ENCODE assay signal across 25 cellular contexts in genomic region chr9:103068666-103069207, GRCh38.
"Had no signal": no experiment of that assay in that cellular context is flagged by ENCODE, and none has a peak within 500 bp of the region (broad histone marks: within the 10 kb centered on the region; RNA-seq: fewer than 3 reads in every experiment).

No MANE protein-coding gene starts in this region.

- H3K27ac ChIP-seq: body of pancreas, esophagus squamous epithelium, gastrocnemius medialis, upper lobe of left lung, VCaP had no signal

- H3K4me3 Mint-ChIP-seq: activated CD4-positive, alpha-beta memory T cell treated with anti-CD3 and anti-CD28 coated beads, Interleukin-2, amount 10 ng/mL, durations not matched to agents 7 days and 5 days; activated CD4-positive, alpha-beta T cell treated with anti-CD3 and anti-CD28 coated beads, Interleukin-2, amount 10 ng/mL, durations not matched to agents 24 days and 14 days; activated naive CD8-positive, alpha-beta T cell treated with anti-CD3 and anti-CD28 coated beads, Interleukin-2, amount 50 U/mL, for 24 hours; activated T-cell treated with anti-CD3 and anti-CD28 coated beads, Interleukin-2, amount 50 U/mL, for 72 hours; natural killer cell had no signal

- H3K27me3 ChIP-seq: body of pancreas, esophagus squamous epithelium, gastrocnemius medialis, upper lobe of left lung had no signal

- H3K4me1 ChIP-seq: body of pancreas, esophagus squamous epithelium, gastrocnemius medialis, upper lobe of left lung had no signal

- DNase-seq: activated CD4-positive, alpha-beta memory T cell treated with anti-CD3 and anti-CD28 coated beads, Interleukin-2, amount 10 ng/mL, durations not matched to agents 7 days and 5 days; activated CD4-positive, alpha-beta T cell treated with anti-CD3 and anti-CD28 coated beads, Interleukin-2, amount 10 ng/mL, durations not matched to agents 24 days and 14 days; activated effector memory CD4-positive, alpha-beta T cell treated with Interleukin-2 at 50 U/mL for 16 hours; activated naive CD4-positive, alpha-beta T cell treated with anti-CD3 and anti-CD28 coated beads, Interleukin-2, amount 50 U/mL, for 16 hours; activated naive CD8-positive, alpha-beta T cell treated with anti-CD3 and anti-CD28 coated beads, Interleukin-2, amount 50 U/mL, for 24 hours; activated T-cell treated with anti-CD3 and anti-CD28 coated beads, Interleukin-2, amount 50 U/mL, for 72 hours; anterior cingulate cortex; body of pancreas; caudate nucleus; dermis blood vessel endothelial cell; effector memory CD4-positive, alpha-beta T cell; esophagus squamous epithelium; gastrocnemius medialis; head of caudate nucleus; left ventricle myocardium superior; mammary epithelial cell; midbrain; natural killer cell; retina; stimulated activated CD4-positive, alpha-beta T cell treated with anti-CD3 and anti-CD28 coated beads, Interleukin-4, amount 100 ng/mL, for 4 hours; stimulated activated naive CD8-positive, alpha-beta T cell treated with anti-CD3 and anti-CD28 coated beads, Interleukin-15, Interleukin-2, amounts not matched to agents 100 U/mL and 50 U/mL, for 24 hours; T-helper 2 cell; upper lobe of left lung had no signal

- H3K36me3 ChIP-seq: esophagus squamous epithelium, gastrocnemius medialis, upper lobe of left lung had no signal

- H3K9me3 Mint-ChIP-seq: activated CD4-positive, alpha-beta T cell treated with anti-CD3 and anti-CD28 coated beads, Interleukin-2, amount 10 ng/mL, durations not matched to agents 24 days and 14 days; activated naive CD8-positive, alpha-beta T cell treated with anti-CD3 and anti-CD28 coated beads, Interleukin-2, amount 50 U/mL, for 24 hours had no signal

- H3K27ac Mint-ChIP-seq: activated CD4-positive, alpha-beta memory T cell treated with anti-CD3 and anti-CD28 coated beads, Interleukin-2, amount 10 ng/mL, durations not matched to agents 7 days and 5 days; activated CD4-positive, alpha-beta T cell treated with anti-CD3 and anti-CD28 coated beads, Interleukin-2, amount 10 ng/mL, durations not matched to agents 24 days and 14 days; activated naive CD8-positive, alpha-beta T cell treated with anti-CD3 and anti-CD28 coated beads, Interleukin-2, amount 50 U/mL, for 24 hours; activated T-cell treated with anti-CD3 and anti-CD28 coated beads, Interleukin-2, amount 50 U/mL, for 72 hours; natural killer cell; progenitor cell of endocrine pancreas had no signal

- H3K9me3 ChIP-seq: body of pancreas, esophagus squamous epithelium, gastrocnemius medialis, upper lobe of left lung had no signal

- H3K27me3 Mint-ChIP-seq: activated CD4-positive, alpha-beta memory T cell treated with anti-CD3 and anti-CD28 coated beads, Interleukin-2, amount 10 ng/mL, durations not matched to agents 7 days and 5 days; activated CD4-positive, alpha-beta T cell treated with anti-CD3 and anti-CD28 coated beads, Interleukin-2, amount 10 ng/mL, durations not matched to agents 24 days and 14 days; activated naive CD8-positive, alpha-beta T cell treated with anti-CD3 and anti-CD28 coated beads, Interleukin-2, amount 50 U/mL, for 24 hours; progenitor cell of endocrine pancreas had no signal

- H3K4me3 ChIP-seq: body of pancreas, esophagus squamous epithelium, gastrocnemius medialis, upper lobe of left lung had no signal

- H3K4me1 Mint-ChIP-seq: activated CD4-positive, alpha-beta memory T cell treated with anti-CD3 and anti-CD28 coated beads, Interleukin-2, amount 10 ng/mL, durations not matched to agents 7 days and 5 days; activated CD4-positive, alpha-beta T cell treated with anti-CD3 and anti-CD28 coated beads, Interleukin-2, amount 10 ng/mL, durations not matched to agents 24 days and 14 days; activated naive CD8-positive, alpha-beta T cell treated with anti-CD3 and anti-CD28 coated beads, Interleukin-2, amount 50 U/mL, for 24 hours; natural killer cell had no signal

- H3K36me3 Mint-ChIP-seq: natural killer cell had no signal
